In genomic region chr3:55408193-55408826, GRCh38 we compare ENCODE assay signal across 23 cellular contexts.
DNase-seq lines count a peak whose midpoint lies in the region; ATAC-seq, FAIRE-seq and TF ChIP-seq lines count a peak whose summit lies in the region.
"Had no signal": no experiment of that assay in that cellular context is flagged by ENCODE, and none has a peak within 500 bp of the region (broad histone marks: within the 10 kb centered on the region; RNA-seq: fewer than 3 reads in every experiment).

No MANE protein-coding gene starts in this region.

- no peaks in the 10 kb centered on the region for H3K27me3 ChIP-seq in colonic mucosa
- H3K27me3 ChIP-seq: BE2C had no signal

- H3K4me1 ChIP-seq in colonic mucosa (no peaks in the 10 kb centered on the region), kidney (ENCODE audit: control insufficient read depth in 1 of 2, insufficient read depth in 1 of 2, low read depth in 1 of 2, low read length in 2 of 2) (no peaks in the 10 kb centered on the region)
- H3K4me1 ChIP-seq: BE2C had no signal

- no peak overlapping the region for H3K9ac ChIP-seq in colonic mucosa (ENCODE audit: low read depth in 2 of 2, low read length in 2 of 2)
- no peak overlapping the region for H3K9ac ChIP-seq in kidney (ENCODE audit: low read length in 2 of 2)
- H3K9ac ChIP-seq: GM23248 had no signal

- ATAC-seq in GM21529 (IDR thresholded peaks at IDR 0.05; ENCODE audit: unreplicated experiment) (no peak), HG02763 (IDR thresholded peaks at IDR 0.05; ENCODE audit: unreplicated experiment) (no peak)

- peak; percentile 24 for DNase-seq in ELR (ENCODE audit: low read depth)
- peak; percentile 48 for DNase-seq in M059J (ENCODE audit: low read depth)
- peak; percentile 35 for DNase-seq in colonic mucosa
- peak; percentile 13 for DNase-seq in renal cortical epithelial cell (ENCODE audit: low read depth)
- DNase-seq in inferior parietal cortex (ENCODE audit: extremely low spot score), result no peak
- no peak for DNase-seq in kidney
- DNase-seq: 8988T; BE2C; C1 segment of cervical spinal cord; CD4-positive, CD25-positive, alpha-beta regulatory T cell; CD8-positive, alpha-beta memory T cell; COR-L47; DMS 273 treated with DMSO at 0.1 percent for 48 hours; DMS53; DND-41; EL; GM23248; HCEC 1CT had no signal

- H3K36me3 ChIP-seq in colonic mucosa, result no peaks in the 10 kb centered on the region
- no peaks in the 10 kb centered on the region for H3K36me3 ChIP-seq in kidney (ENCODE audit: control insufficient read depth in 1 of 2, insufficient read depth in 2 of 2, low read length in 2 of 2)
- H3K36me3 ChIP-seq: BE2C had no signal

- H3K4me3 ChIP-seq in colonic mucosa (no peak overlapping the region), kidney (ENCODE audit: low read length in 2 of 2) (no peak overlapping the region)
- H3K4me3 ChIP-seq: GM23248 had no signal

- intact Hi-C loops in colonic mucosa (cut with DNase I) (no loop called here), kidney (cut with DNase I) (no loop called here)

- no peaks in the 10 kb centered on the region for H3K9me3 ChIP-seq in colonic mucosa
- H3K9me3 ChIP-seq in kidney (ENCODE audit: control insufficient read depth in 1 of 2, low read length in 2 of 2), result peaks cover 0 to 3% of the 10 kb centered on the region in 2 donors
- H3K9me3 ChIP-seq: BE2C had no signal

- H3K27ac ChIP-seq in colonic mucosa (no peak overlapping the region), kidney (ENCODE audit: low read depth in 2 of 2, low read length in 2 of 2) (no peak overlapping the region)

- TF ChIP-seq CTCF in colonic mucosa (IDR thresholded peaks at IDR 0.05) (no peak), kidney (IDR thresholded peaks at IDR 0.05; ENCODE audit: borderline replicate concordance, extremely low read depth, insufficient read depth) (no peak)

- no peak for FAIRE-seq in kidney (lab: Jason Lieb, UNC)
- FAIRE-seq: G401.6, GM12891, GM19239 had no signal

Comparison
In these comparisons a context has a peak if more than half of its experiments do, and no peak if none do; other contexts are left out.
1. DNase-seq: peak in ELR (single experiment), M059J (single experiment), colonic mucosa (single experiment) and renal cortical epithelial cell (single experiment); none in inferior parietal cortex (single experiment) and kidney (single experiment).